In genomic region chr2:36889782-36890181, GRCh38 we compare ENCODE assay signal across 9 cellular contexts.
DNase-seq lines count a peak whose midpoint lies in the region; ATAC-seq and TF ChIP-seq lines count a peak whose summit lies in the region.
"Had no signal": no experiment of that assay in that cellular context is flagged by ENCODE, and none has a peak within 500 bp of the region (broad histone marks: within the 10 kb centered on the region; RNA-seq: fewer than 3 reads in every experiment).

No MANE protein-coding gene starts in this region.

- H3K4me1 ChIP-seq in lung (ENCODE audit: control insufficient read depth in 2 of 2, insufficient read depth in 2 of 2, low read length in 2 of 2): peaks cover 0 to 3% of the 10 kb centered on the region in 2 donors
- H3K4me1 ChIP-seq: lower lobe of right lung had no signal

- H3K36me3 ChIP-seq in lung (ENCODE audit: control insufficient read depth in 2 of 2, insufficient read depth in 2 of 2, low read length in 2 of 2): peaks cover 2 to 7% of the 10 kb centered on the region in 2 donors

- no peak overlapping the region for H3K4me3 ChIP-seq in lung
- H3K4me3 ChIP-seq: lower lobe of right lung had no signal

- H3K27me3 ChIP-seq in lung (ENCODE audit: control insufficient read depth, insufficient read depth): no peaks in the 10 kb centered on the region

- intact Hi-C loops in sciatic nerve (cut with DNase I): no loop called here

- H3K9me3 Mint-ChIP-seq in activated T-helper 17 cell treated with anti-CD3 and anti-CD28 coated beads, Interleukin-2, amount 50 U/mL, for 72 hours: no peaks in the 10 kb centered on the region

- H3K4me3 Mint-ChIP-seq in activated T-helper 17 cell treated with anti-CD3 and anti-CD28 coated beads, Interleukin-2, amount 50 U/mL, for 72 hours: peak overlapping the region; percentile 61

- TF ChIP-seq CTCF in lung (IDR thresholded peaks at IDR 0.05; ENCODE audit: control extremely low read depth, extremely low read depth): no peak

- H3K36me3 Mint-ChIP-seq in activated T-helper 17 cell treated with anti-CD3 and anti-CD28 coated beads, Interleukin-2, amount 50 U/mL, for 72 hours (ENCODE audit: low read depth): peaks cover 81% of the 10 kb centered on the region

- no peaks in the 10 kb centered on the region for H3K9me3 ChIP-seq in lung (ENCODE audit: control insufficient read depth in 2 of 2, insufficient read depth in 1 of 2, low read length in 1 of 2)
- H3K9me3 ChIP-seq: lower lobe of right lung had no signal

- WGBS in lung, 2 donors: 52 to 58% methylated on average over 4 of the region's 4 CpGs

- H3K4me1 Mint-ChIP-seq in activated T-helper 17 cell treated with anti-CD3 and anti-CD28 coated beads, Interleukin-2, amount 50 U/mL, for 72 hours: no peaks in the 10 kb centered on the region

- peak overlapping the region in 1 of 2 donors; percentile 77 for H3K27ac ChIP-seq in lung (ENCODE audit: low read depth in 1 of 2, low read length in 1 of 2)
- H3K27ac ChIP-seq: lower lobe of right lung had no signal

- peak overlapping the region; percentile 72 for H3K27ac Mint-ChIP-seq in activated T-helper 17 cell treated with anti-CD3 and anti-CD28 coated beads, Interleukin-2, amount 50 U/mL, for 72 hours

- ATAC-seq in activated T-helper 17 cell treated with anti-CD3 and anti-CD28 coated beads, Interleukin-2, amount 50 U/mL, for 72 hours (replicated peaks): peak; percentile 100
- ATAC-seq in lung (ENCODE audit: insufficient read depth, low FRiP score) (peak; percentile 72), sciatic nerve (no peak), HG02798 (IDR thresholded peaks at IDR 0.05; ENCODE audit: poor library complexity, unreplicated experiment) (no peak), GM19463 (IDR thresholded peaks at IDR 0.05; ENCODE audit: unreplicated experiment) (no peak), GM21576 (IDR thresholded peaks at IDR 0.05; ENCODE audit: unreplicated experiment) (no peak)

- DNase-seq in AML-193 (lab: John Stamatoyannopoulos, UW) (peak; percentile 73 to 82), HT-29 (ENCODE audit: low spot score) (peak; percentile 71), lung (ENCODE audit: low spot score) (no peak), sciatic nerve (ENCODE audit: low spot score) (no peak)
- DNase-seq: lower lobe of right lung had no signal

- no peaks in the 10 kb centered on the region for H3K27me3 Mint-ChIP-seq in activated T-helper 17 cell treated with anti-CD3 and anti-CD28 coated beads, Interleukin-2, amount 50 U/mL, for 72 hours

Comparison
In these comparisons a context has a peak if more than half of its experiments do, and no peak if none do; other contexts are left out.
1. DNase-seq: peak in AML-193 (2 of 2) and HT-29 (single experiment); none in lung (single experiment) and sciatic nerve (single experiment).
2. ATAC-seq: peak in activated T-helper 17 cell treated with anti-CD3 and anti-CD28 coated beads, Interleukin-2, amount 50 U/mL, for 72 hours (single experiment) and lung (single experiment); none in sciatic nerve (single experiment), HG02798 (single experiment), GM19463 (single experiment) and GM21576 (single experiment).